ENCODE assay signal across 1 cellular context in the genomic region with DNA sequence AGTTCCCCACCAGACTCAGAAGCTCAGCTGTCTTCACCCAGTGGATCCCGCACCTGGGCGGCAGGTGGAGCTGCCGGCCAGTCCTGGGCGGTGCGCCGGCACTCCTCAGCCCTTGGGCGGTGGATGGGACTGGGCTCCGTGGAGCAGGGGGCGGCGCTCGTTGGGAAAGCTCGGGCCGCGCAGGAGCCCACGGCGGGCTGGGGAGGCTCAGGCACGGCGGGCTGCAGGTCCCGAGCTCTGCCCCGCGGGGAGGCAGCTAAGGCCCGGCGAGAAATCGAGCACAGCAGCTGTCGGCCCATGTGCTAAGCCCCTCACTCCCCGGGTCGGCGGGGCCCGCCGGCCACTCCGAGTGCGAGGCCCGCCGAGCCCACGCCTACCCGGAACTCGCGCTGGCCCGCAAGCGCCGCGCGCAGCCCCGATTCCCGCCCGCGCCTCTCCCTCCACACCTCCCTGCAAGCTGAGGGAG.
TF ChIP-seq lines count a peak whose summit lies in the region.

No MANE protein-coding gene starts in this region.

TF ChIP-seq in GM23338, 12 proteins besides CTCF, POLR2A, EP300 and RAD21 (continued from another document):
- no peak for TF ChIP-seq ZNF462 (CRISPR knock-in tag; IDR thresholded peaks at IDR 0.05)
- no peak for TF ChIP-seq STAT1 (IDR thresholded peaks at IDR 0.05; ENCODE audit: unreplicated experiment)
- TF ChIP-seq ETS1 (IDR thresholded peaks at IDR 0.05) = no peak
- TF ChIP-seq, protein P1, sequence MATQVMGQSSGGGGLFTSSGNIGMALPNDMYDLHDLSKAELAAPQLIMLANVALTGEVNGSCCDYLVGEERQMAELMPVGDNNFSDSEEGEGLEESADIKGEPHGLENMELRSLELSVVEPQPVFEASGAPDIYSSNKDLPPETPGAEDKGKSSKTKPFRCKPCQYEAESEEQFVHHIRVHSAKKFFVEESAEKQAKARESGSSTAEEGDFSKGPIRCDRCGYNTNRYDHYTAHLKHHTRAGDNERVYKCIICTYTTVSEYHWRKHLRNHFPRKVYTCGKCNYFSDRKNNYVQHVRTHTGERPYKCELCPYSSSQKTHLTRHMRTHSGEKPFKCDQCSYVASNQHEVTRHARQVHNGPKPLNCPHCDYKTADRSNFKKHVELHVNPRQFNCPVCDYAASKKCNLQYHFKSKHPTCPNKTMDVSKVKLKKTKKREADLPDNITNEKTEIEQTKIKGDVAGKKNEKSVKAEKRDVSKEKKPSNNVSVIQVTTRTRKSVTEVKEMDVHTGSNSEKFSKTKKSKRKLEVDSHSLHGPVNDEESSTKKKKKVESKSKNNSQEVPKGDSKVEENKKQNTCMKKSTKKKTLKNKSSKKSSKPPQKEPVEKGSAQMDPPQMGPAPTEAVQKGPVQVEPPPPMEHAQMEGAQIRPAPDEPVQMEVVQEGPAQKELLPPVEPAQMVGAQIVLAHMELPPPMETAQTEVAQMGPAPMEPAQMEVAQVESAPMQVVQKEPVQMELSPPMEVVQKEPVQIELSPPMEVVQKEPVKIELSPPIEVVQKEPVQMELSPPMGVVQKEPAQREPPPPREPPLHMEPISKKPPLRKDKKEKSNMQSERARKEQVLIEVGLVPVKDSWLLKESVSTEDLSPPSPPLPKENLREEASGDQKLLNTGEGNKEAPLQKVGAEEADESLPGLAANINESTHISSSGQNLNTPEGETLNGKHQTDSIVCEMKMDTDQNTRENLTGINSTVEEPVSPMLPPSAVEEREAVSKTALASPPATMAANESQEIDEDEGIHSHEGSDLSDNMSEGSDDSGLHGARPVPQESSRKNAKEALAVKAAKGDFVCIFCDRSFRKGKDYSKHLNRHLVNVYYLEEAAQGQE (IDR thresholded peaks at IDR 0.05; ENCODE audit: unreplicated experiment) = no peak
- TF ChIP-seq ZNF331 (CRISPR knock-in tag; IDR thresholded peaks at IDR 0.05; ENCODE audit: low read depth) = no peak
- no peak for TF ChIP-seq POLR2AphosphoS5 (IDR thresholded peaks at IDR 0.05; ENCODE audit: low read depth)
- no peak for TF ChIP-seq NANOG (IDR thresholded peaks at IDR 0.05; ENCODE audit: borderline replicate concordance)
- no peak for TF ChIP-seq EZH2phosphoT487 (IDR thresholded peaks at IDR 0.05; ENCODE audit: unreplicated experiment)
- TF ChIP-seq EZH2 (IDR thresholded peaks at IDR 0.05; ENCODE audit: low read depth, unreplicated experiment) = no peak
- no peak for TF ChIP-seq JUNB (IDR thresholded peaks at IDR 0.05; ENCODE audit: unreplicated experiment)
